Comparison of ENCODE assay signal across 20 cellular contexts in the genomic region with DNA sequence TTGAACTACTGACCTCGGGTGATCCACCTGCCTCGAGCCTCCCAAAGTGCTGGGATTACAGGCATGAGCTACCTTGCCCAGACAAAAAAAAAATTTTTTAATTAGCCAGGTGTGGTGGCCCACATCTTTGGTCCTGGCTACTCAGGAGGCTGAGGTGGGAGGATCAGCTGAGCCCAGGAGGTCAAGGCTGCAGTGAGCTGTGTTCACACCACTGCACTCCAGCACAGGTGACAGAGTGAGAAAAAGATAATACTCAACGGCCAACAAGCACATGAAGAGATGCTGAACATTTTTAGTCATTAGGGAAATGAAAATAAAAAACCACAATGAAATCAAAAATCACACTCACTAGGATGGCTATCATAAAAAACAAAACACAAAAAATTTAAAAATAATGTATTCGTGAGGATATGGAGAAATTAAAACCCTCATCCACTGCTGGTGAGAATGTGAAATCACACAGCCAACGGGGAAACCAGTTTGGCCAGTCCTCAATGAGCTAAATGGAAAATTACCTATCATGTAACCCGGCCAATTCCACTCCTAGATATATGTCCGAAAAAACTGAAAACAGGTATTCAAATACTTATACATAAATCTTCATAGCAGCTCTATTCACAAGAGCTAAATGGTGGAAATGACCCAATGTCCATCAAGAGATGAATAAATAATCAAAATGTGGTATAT. TPM values are rescaled to one million over a fixed set of nuclear protein-coding genes. Genes with fewer than 3 reads are reported as not detected.
DNase-seq lines count a peak whose midpoint lies in the region; ATAC-seq and TF ChIP-seq lines count a peak whose summit lies in the region.
"Had no signal": no experiment of that assay in that cellular context is flagged by ENCODE, and none has a peak within 500 bp of the region (broad histone marks: within the 10 kb centered on the region; RNA-seq: fewer than 3 reads in every experiment).

No MANE protein-coding gene starts in this region.

- no peaks in the 10 kb centered on the region for H3K4me1 Mint-ChIP-seq in activated CD8-positive, alpha-beta memory T cell treated with anti-CD3 and anti-CD28 coated beads, Interleukin-2, amount 10 ng/mL, durations not matched to agents 7 days and 5 days
- H3K4me1 Mint-ChIP-seq: activated CD4-positive, alpha-beta T cell treated with anti-CD3 and anti-CD28 coated beads for 36 hours had no signal

- no peak for TF ChIP-seq EP300 in sigmoid colon (IDR thresholded peaks at IDR 0.05)

- H3K27ac ChIP-seq in ACC112 (ENCODE audit: low read depth, low read length) (peak overlapping the region; percentile 76), sigmoid colon (peak overlapping the region; percentile 11 to 76 (median 68))

- peaks cover 80% of the 10 kb centered on the region for H3K79me2 ChIP-seq in ACC112 (ENCODE audit: control insufficient read depth, insufficient read depth, low read length, unreplicated experiment)

- H3K4me1 ChIP-seq in ACC112 (ENCODE audit: control insufficient read depth, insufficient read depth, low read length, unreplicated experiment) (peaks cover 20% of the 10 kb centered on the region), sigmoid colon (peaks cover 0 to 74% (median 51%) of the 10 kb centered on the region in 4 donors)

- H3K4me3 Mint-ChIP-seq in activated CD8-positive, alpha-beta memory T cell treated with anti-CD3 and anti-CD28 coated beads, Interleukin-2, amount 10 ng/mL, durations not matched to agents 7 days and 5 days = no peak overlapping the region
- H3K4me3 Mint-ChIP-seq: activated CD4-positive, alpha-beta T cell treated with anti-CD3 and anti-CD28 coated beads for 36 hours; CD4-positive, CD25-positive, alpha-beta regulatory T cell had no signal

- CTCF ChIA-PET in HEK293T (lab: Yijun Ruan, JAX) = interaction anchor here (0.7 to 0.9 kb wide), 2 partner anchors 42 to 158 kb away, joined by 3 to 4 read pairs; no protein-coding TSS in a partner anchor
- CTCF ChIA-PET in activated CD8-positive, alpha-beta memory T cell treated with anti-CD3 and anti-CD28 coated beads, Interleukin-2, amount 10 ng/mL, durations not matched to agents 7 days and 5 days (lab: Charles Lee) = no interaction called here

- H3K4me3 ChIP-seq in ACC112 (ENCODE audit: low read depth, low read length) (no peak overlapping the region), sigmoid colon (no peak overlapping the region)
- H3K4me3 ChIP-seq: dorsolateral prefrontal cortex had no signal

- peaks cover 4% of the 10 kb centered on the region for H3K27me3 Mint-ChIP-seq in activated CD8-positive, alpha-beta memory T cell treated with anti-CD3 and anti-CD28 coated beads, Interleukin-2, amount 10 ng/mL, durations not matched to agents 7 days and 5 days
- H3K27me3 Mint-ChIP-seq: activated CD4-positive, alpha-beta T cell treated with anti-CD3 and anti-CD28 coated beads for 36 hours had no signal

- H3K36me3 ChIP-seq in ACC112 (ENCODE audit: insufficient read depth, low read length) (peaks cover 5% of the 10 kb centered on the region; the same call in 1 of the 2 replicates), sigmoid colon (no peaks in the 10 kb centered on the region)

- POLR2A ChIA-PET in HEK293T (lab: Yijun Ruan, JAX) = interaction anchor here (0.8 to 1.2 kb wide), 3 partner anchors 13 to 166 kb away, joined by 3 to 4 read pairs (median 3); partner anchors contain the start of genes ENAH and SRP9

- no peak overlapping the region for H2AFZ ChIP-seq in ACC112 (ENCODE audit: low read length, unreplicated experiment)

- H3K27ac Mint-ChIP-seq in activated CD8-positive, alpha-beta memory T cell treated with anti-CD3 and anti-CD28 coated beads, Interleukin-2, amount 10 ng/mL, durations not matched to agents 7 days and 5 days = no peak overlapping the region
- H3K27ac Mint-ChIP-seq: activated CD4-positive, alpha-beta T cell treated with anti-CD3 and anti-CD28 coated beads for 36 hours; CD4-positive, CD25-positive, alpha-beta regulatory T cell had no signal

- no peak for TF ChIP-seq CTCF in sigmoid colon (IDR thresholded peaks at IDR 0.05)

- DNase-seq in NCI-H1048 (lab: John Stamatoyannopoulos, UW) (peak; percentile 26), sigmoid colon (no peak), HEK293T (ENCODE audit: extremely low spot score) (no peak), SW480 (ENCODE audit: low spot score) (no peak), GOT3 (lab: John Stamatoyannopoulos, UW) (no peak)
- no peak for DNase-seq in activated CD8-positive, alpha-beta memory T cell treated with anti-CD3 and anti-CD28 coated beads, Interleukin-2, amount 10 ng/mL, durations not matched to agents 7 days and 5 days
- DNase-seq: activated CD4-positive, alpha-beta T cell treated with anti-CD3 and anti-CD28 coated beads for 36 hours; CD4-positive, CD25-positive, alpha-beta regulatory T cell; DMS79 treated with DMSO at 0.1 percent for 48 hours; dorsolateral prefrontal cortex; left ventricle myocardium superior; NCI-H1930; NCI-H345; nucleus accumbens; RPMI8226; stimulated activated CD4-positive, alpha-beta T cell treated with anti-CD3 and anti-CD28 coated beads, Interleukin-1b, Interleukin-23, amount 100 ng/mL, for 48 hours; stimulated activated naive CD4-positive, alpha-beta T cell treated with Interleukin-2 at 50 U/mL for 16 hours had no signal

- H3K9me3 ChIP-seq in sigmoid colon = no peaks in the 10 kb centered on the region

- H3K27me3 ChIP-seq in ACC112 (ENCODE audit: insufficient read depth, low read length) = no peaks in the 10 kb centered on the region
- no peaks in the 10 kb centered on the region for H3K27me3 ChIP-seq in sigmoid colon
- H3K27me3 ChIP-seq: dorsolateral prefrontal cortex had no signal

- intact Hi-C loops in sigmoid colon (cut with DNase I) = no loop called here

- TF ChIP-seq POLR2A in sigmoid colon (IDR thresholded peaks at IDR 0.05) = no peak

- WGBS in sigmoid colon, 2 donors = 88 to 90% methylated on average over 7 of the region's 7 CpGs

- H3K36me3 Mint-ChIP-seq in activated CD8-positive, alpha-beta memory T cell treated with anti-CD3 and anti-CD28 coated beads, Interleukin-2, amount 10 ng/mL, durations not matched to agents 7 days and 5 days = no peaks in the 10 kb centered on the region
- H3K36me3 Mint-ChIP-seq: CD4-positive, CD25-positive, alpha-beta regulatory T cell had no signal

- H3K9me3 Mint-ChIP-seq in activated CD8-positive, alpha-beta memory T cell treated with anti-CD3 and anti-CD28 coated beads, Interleukin-2, amount 10 ng/mL, durations not matched to agents 7 days and 5 days (ENCODE audit: low read depth) = no peaks in the 10 kb centered on the region
- H3K9me3 Mint-ChIP-seq: CD4-positive, CD25-positive, alpha-beta regulatory T cell had no signal

- ATAC-seq in esophagus mucosa = peak; percentile 59
- no peak for ATAC-seq in activated CD8-positive, alpha-beta memory T cell treated with anti-CD3 and anti-CD28 coated beads, Interleukin-2, amount 10 ng/mL, durations not matched to agents 7 days and 5 days
- ATAC-seq: activated CD4-positive, alpha-beta T cell treated with anti-CD3 and anti-CD28 coated beads for 36 hours; HCT116; left ventricle myocardium superior had no signal

TF ChIP-seq in HEK293T, 16 proteins besides CTCF, POLR2A, EP300 and RAD21:
- TF ChIP-seq ARNT (IDR thresholded peaks at IDR 0.05) (no peak), BHLHE40 (IDR thresholded peaks at IDR 0.05; ENCODE audit: borderline replicate concordance) (no peak), ELF4 (IDR thresholded peaks at IDR 0.05) (no peak), FOXM1 (IDR thresholded peaks at IDR 0.05; ENCODE audit: borderline replicate concordance) (no peak), SUZ12 (IDR thresholded peaks at IDR 0.05) (no peak), LEF1 (IDR thresholded peaks at IDR 0.05; ENCODE audit: borderline replicate concordance) (no peak), SP1 (IDR thresholded peaks at IDR 0.05) (no peak), L3MBTL2 (conservative IDR thresholded peaks at IDR 0.05) (no peak), FOXA1 (IDR thresholded peaks at IDR 0.05) (no peak), ZNF384 (IDR thresholded peaks at IDR 0.05) (no peak), HDGF (IDR thresholded peaks at IDR 0.05; ENCODE audit: borderline replicate concordance) (no peak), TARDBP (IDR thresholded peaks at IDR 0.05) (no peak), CTBP1 (IDR thresholded peaks at IDR 0.05; ENCODE audit: borderline replicate concordance) (no peak), PKNOX1 (IDR thresholded peaks at IDR 0.05) (no peak), NFRKB (IDR thresholded peaks at IDR 0.05) (no peak), FOXK2 (IDR thresholded peaks at IDR 0.05) (no peak)

RNA-seq across cellular contexts. Expression of gene ENAH, which starts 41.2 kb away (rescaled TPM):
- total RNA-seq in esophagus mucosa (41.0 TPM), sigmoid colon (100 to 1,000 TPM in 3 of 4 donors, 10 to 100 TPM in 1; 92.2 to 197 (median 116) TPM)
- polyA plus RNA-seq in sigmoid colon = 10 to 100 TPM in 2 of 3 donors, 1 to 10 TPM in 1; 9.6 to 17.1 (median 15.0) TPM
- not detected for total RNA-seq in activated CD8-positive, alpha-beta memory T cell treated with anti-CD3 and anti-CD28 coated beads, Interleukin-2, amount 10 ng/mL, durations not matched to agents 7 days and 5 days
- total RNA-seq: CD4-positive, CD25-positive, alpha-beta regulatory T cell had no signal

Comparison
In these comparisons a context has a peak if more than half of its experiments do, and no peak if none do; other contexts are left out.
1. RNA of gene ENAH, which starts 41.2 kb away (total RNA-seq): 92.2 to 197 TPM in sigmoid colon and 41.0 TPM in esophagus mucosa (single experiment); not detected in activated CD8-positive, alpha-beta memory T cell treated with anti-CD3 and anti-CD28 coated beads, Interleukin-2, amount 10 ng/mL, durations not matched to agents 7 days and 5 days; every median in the first group is over 10 times any median in the second.